19 cellular contexts compared by ENCODE assay signal in genomic region chr2:8629402-8629801, GRCh38.
"Had no signal": no experiment of that assay in that cellular context is flagged by ENCODE, and none has a peak within 500 bp of the region (broad histone marks: within the 10 kb centered on the region; RNA-seq: fewer than 3 reads in every experiment).

No MANE protein-coding gene starts in this region.

- H3K9me3 Mint-ChIP-seq: naive B cell; stimulated activated naive B cell treated with anti-CD40 and anti-IgM and Interleukin-4, amounts not matched to agents 10 μg/mL and 1 μg/mL and 100 μg/mL, for 72 hours; T-helper 1 cell treated with Interleukin-12 subunit alpha and Interleukin-12 subunit beta and Interleukin-4 antibody, amounts not matched to agents 30 μg/mL and 1 μg/mL, for 36 hours; WTC11 had no signal

- ATAC-seq: gastroesophageal sphincter, left colon had no signal

- H3K36me3 Mint-ChIP-seq: activated naive CD8-positive, alpha-beta T cell; naive B cell; WTC11 had no signal

- H3K27ac Mint-ChIP-seq: activated naive CD8-positive, alpha-beta T cell; stimulated activated naive B cell treated with anti-CD40 and anti-IgM and Interleukin-4, amounts not matched to agents 10 μg/mL and 1 μg/mL and 100 μg/mL, for 72 hours; T-helper 1 cell treated with Interleukin-12 subunit alpha and Interleukin-12 subunit beta and Interleukin-4 antibody, amounts not matched to agents 30 μg/mL and 1 μg/mL, for 36 hours; WTC11 had no signal

- H3K27me3 Mint-ChIP-seq: activated naive CD8-positive, alpha-beta T cell had no signal

- H3K4me3 Mint-ChIP-seq: activated naive CD8-positive, alpha-beta T cell; naive B cell; stimulated activated naive B cell treated with anti-CD40 and anti-IgM and Interleukin-4, amounts not matched to agents 10 μg/mL and 1 μg/mL and 100 μg/mL, for 72 hours; T-helper 1 cell treated with Interleukin-12 subunit alpha and Interleukin-12 subunit beta and Interleukin-4 antibody, amounts not matched to agents 30 μg/mL and 1 μg/mL, for 36 hours; WTC11 had no signal

- H3K4me3 ChIP-seq: colonic mucosa, gastroesophageal sphincter, heart right ventricle, tibial nerve, vagina had no signal

- H3K27me3 ChIP-seq: colonic mucosa, gastroesophageal sphincter, heart right ventricle, tibial nerve, vagina had no signal

- H3K9me3 ChIP-seq: colonic mucosa, gastroesophageal sphincter, heart right ventricle, tibial nerve, vagina had no signal

- H3K27ac ChIP-seq: colonic mucosa, gastroesophageal sphincter, heart right ventricle, tibial nerve, vagina had no signal

- H3K4me1 ChIP-seq: gastroesophageal sphincter, tibial nerve, vagina had no signal

- H3K36me3 ChIP-seq: colonic mucosa, gastroesophageal sphincter, heart right ventricle, tibial nerve, vagina had no signal

- DNase-seq: activated CD4-positive, alpha-beta T cell treated with anti-CD3 and anti-CD28 coated beads for 4 hours; activated CD8-positive, alpha-beta memory T cell treated with anti-CD3 and anti-CD28 coated beads, Interleukin-2, amount 50 U/mL, for 48 hours; activated gamma-delta T cell treated with Interleukin-2 at 50 U/mL for 16 hours; amniotic stem cell; caudate nucleus; colonic mucosa; heart right ventricle; mammary epithelial cell; naive B cell; stimulated activated CD4-positive, alpha-beta T cell treated with anti-CD3 and anti-CD28 coated beads, Interleukin-2, amount 100 ng/mL, for 48 hours; stimulated activated naive B cell treated with anti-CD40 and anti-IgM and Interleukin-4, amounts not matched to agents 10 μg/mL and 1 μg/mL and 100 μg/mL, for 72 hours; substantia nigra had no signal
